Comparison of ENCODE assay signal across 8 cellular contexts in genomic region chr17:68511671-68512246, GRCh38. TPM values are rescaled to one million over a fixed set of nuclear protein-coding genes. Genes with fewer than 3 reads are reported as not detected.
DNase-seq lines count a peak whose midpoint lies in the region; ATAC-seq and TF ChIP-seq lines count a peak whose summit lies in the region.

No MANE protein-coding gene starts in this region.

- no peaks in the 10 kb centered on the region for H3K9me3 ChIP-seq in left lung

- peak overlapping the region; percentile 82 for H3K4me3 ChIP-seq in coronary artery
- peak overlapping the region; percentile 65 to 69 for H3K4me3 ChIP-seq in left lung

- no peaks in the 10 kb centered on the region for H3K27me3 ChIP-seq in left lung

- peak overlapping the region; percentile 94 for H3K27ac ChIP-seq in 22Rv1
- peak overlapping the region; percentile 98 to 100 for H3K27ac ChIP-seq in coronary artery
- H3K27ac ChIP-seq in left lung: peak overlapping the region; percentile 99

- intact Hi-C loops in left lung (cut with DNase I): no loop called here

- DNase-seq in NCI-H2107 (lab: John Stamatoyannopoulos, UW) (peak; percentile 59), coronary artery (ENCODE audit: low spot score) (peak; percentile 90), left lung (peak; percentile 85 to 91)
- peak; percentile 54 for DNase-seq in activated CD4-positive, CD25-positive, alpha-beta regulatory T cell treated with anti-CD3 and anti-CD28 coated beads, Interleukin-2, amount 50 U/mL, for 16 hours (ENCODE audit: low read depth, low spot score)
- peak; percentile 68 for DNase-seq in stimulated activated CD4-positive, alpha-beta T cell treated with anti-CD3 and anti-CD28 coated beads, Interleukin-4, amount 100 ng/mL, for 1 hour

- H3K36me3 ChIP-seq in left lung: peaks cover 0 to 17% of the 10 kb centered on the region in 2 donors

- TF ChIP-seq CTCF in 22Rv1 (IDR thresholded peaks at IDR 0.05): no peak
- no peak for TF ChIP-seq CTCF in coronary artery (IDR thresholded peaks at IDR 0.05)
- TF ChIP-seq CTCF in left lung (IDR thresholded peaks at IDR 0.05): no peak

- peaks cover 30 to 58% of the 10 kb centered on the region in 2 donors for H3K4me1 ChIP-seq in left lung

- peak; percentile 53 for ATAC-seq in GM18498 (IDR thresholded peaks at IDR 0.05; ENCODE audit: unreplicated experiment)
- peak; percentile 61 for ATAC-seq in HG02885 (IDR thresholded peaks at IDR 0.05; ENCODE audit: poor library complexity, unreplicated experiment)
- ATAC-seq in left lung: peak; percentile 72

RNA-seq across cellular contexts. Expression of gene PRKAR1A, which starts 0.5 kb away (rescaled TPM):
- total RNA-seq in left lung: 100 to 1,000 TPM; 345 to 376 TPM

RNA-seq across cellular contexts. Expression of gene WIPI1, which starts 54.5 kb away (rescaled TPM):
- total RNA-seq in left lung: 10 to 100 TPM; 52.5 to 57.1 TPM

Comparison
In these comparisons a context has a peak if more than half of its experiments do, and no peak if none do; other contexts are left out.
1. Peak in every context shown above with its lines: DNase-seq, ATAC-seq, H3K4me3 ChIP-seq and H3K27ac ChIP-seq.